In genomic region chr3:65638301-65638700, GRCh38 we compare ENCODE assay signal across 33 cellular contexts.
"Had no signal": no experiment of that assay in that cellular context is flagged by ENCODE, and none has a peak within 500 bp of the region (broad histone marks: within the 10 kb centered on the region; RNA-seq: fewer than 3 reads in every experiment).

No MANE protein-coding gene starts in this region.

- H3K9me3 Mint-ChIP-seq: activated B cell treated with CpG ODN at 0.5 μM for 24 hours; activated naive CD4-positive, alpha-beta T cell treated with anti-CD3 and anti-CD28 coated beads, Interleukin-2, amount 50 U/mL, for 24 hours; brain had no signal

- FAIRE-seq: TTC549 had no signal

- H3K9me3 ChIP-seq: ascending aorta had no signal

- H3K27ac ChIP-seq: ascending aorta, VCaP had no signal

- H3K4me1 Mint-ChIP-seq: activated B cell treated with CpG ODN at 0.5 μM for 24 hours; activated CD4-positive, alpha-beta memory T cell treated with anti-CD3 and anti-CD28 coated beads, Interleukin-2, amount 10 ng/mL, durations not matched to agents 7 days and 5 days; activated CD4-positive, alpha-beta T cell treated with anti-CD3 and anti-CD28 coated beads, Interleukin-2, amount 10 ng/mL, durations not matched to agents 7 days and 5 days; activated CD8-positive, alpha-beta memory T cell treated with anti-CD3 and anti-CD28 coated beads, Interleukin-2, amount 10 ng/mL, durations not matched to agents 7 days and 5 days; activated naive CD4-positive, alpha-beta T cell treated with anti-CD3 and anti-CD28 coated beads, Interleukin-2, amount 10 ng/mL, durations not matched to agents 7 days and 5 days; activated naive CD4-positive, alpha-beta T cell treated with anti-CD3 and anti-CD28 coated beads, Interleukin-2, amount 50 U/mL, for 24 hours; activated naive CD8-positive, alpha-beta T cell treated with anti-CD3 and anti-CD28 coated beads, Interleukin-2, amount 10 ng/mL, durations not matched to agents 7 days and 5 days; activated naive CD8-positive, alpha-beta T cell treated with anti-CD3 and anti-CD28 coated beads, Interleukin-2, amount 50 U/mL, for 24 hours had no signal

- H3K27me3 ChIP-seq: ascending aorta had no signal

- H3K4me3 Mint-ChIP-seq: activated B cell treated with CpG ODN at 0.5 μM for 24 hours; activated CD4-positive, alpha-beta memory T cell treated with anti-CD3 and anti-CD28 coated beads, Interleukin-2, amount 10 ng/mL, durations not matched to agents 7 days and 5 days; activated CD4-positive, alpha-beta T cell treated with anti-CD3 and anti-CD28 coated beads, Interleukin-2, amount 10 ng/mL, durations not matched to agents 7 days and 5 days; activated CD8-positive, alpha-beta memory T cell treated with anti-CD3 and anti-CD28 coated beads, Interleukin-2, amount 10 ng/mL, durations not matched to agents 7 days and 5 days; activated CD8-positive, alpha-beta T cell treated with anti-CD3 and anti-CD28 coated beads, Interleukin-2, amount 10 ng/mL, durations not matched to agents 7 days and 5 days; activated naive CD4-positive, alpha-beta T cell treated with anti-CD3 and anti-CD28 coated beads, Interleukin-2, amount 10 ng/mL, durations not matched to agents 7 days and 5 days; activated naive CD4-positive, alpha-beta T cell treated with anti-CD3 and anti-CD28 coated beads, Interleukin-2, amount 50 U/mL, for 24 hours; activated naive CD8-positive, alpha-beta T cell treated with anti-CD3 and anti-CD28 coated beads, Interleukin-2, amount 10 ng/mL, durations not matched to agents 7 days and 5 days; activated naive CD8-positive, alpha-beta T cell treated with anti-CD3 and anti-CD28 coated beads, Interleukin-2, amount 50 U/mL, for 24 hours; activated T-cell treated with anti-CD3 and anti-CD28 coated beads, Interleukin-2, amount 50 U/mL, for 24 hours; brain; T-helper 1 cell treated with Interleukin-12 subunit alpha and Interleukin-12 subunit beta and Interleukin-4 antibody, amounts not matched to agents 30 μg/mL and 1 μg/mL, for 36 hours; T-helper 2 cell treated with Interferon-gamma antibody and Interleukin-4, amounts not matched to agents 5 μg/mL and 100 μg/mL, for 36 hours had no signal

- H3K27ac Mint-ChIP-seq: activated B cell treated with CpG ODN at 0.5 μM for 24 hours; activated CD4-positive, alpha-beta memory T cell treated with anti-CD3 and anti-CD28 coated beads, Interleukin-2, amount 10 ng/mL, durations not matched to agents 7 days and 5 days; activated CD4-positive, alpha-beta T cell treated with anti-CD3 and anti-CD28 coated beads, Interleukin-2, amount 10 ng/mL, durations not matched to agents 7 days and 5 days; activated CD8-positive, alpha-beta memory T cell treated with anti-CD3 and anti-CD28 coated beads, Interleukin-2, amount 10 ng/mL, durations not matched to agents 7 days and 5 days; activated CD8-positive, alpha-beta T cell treated with anti-CD3 and anti-CD28 coated beads, Interleukin-2, amount 10 ng/mL, durations not matched to agents 7 days and 5 days; activated naive CD4-positive, alpha-beta T cell treated with anti-CD3 and anti-CD28 coated beads, Interleukin-2, amount 10 ng/mL, durations not matched to agents 7 days and 5 days; activated naive CD4-positive, alpha-beta T cell treated with anti-CD3 and anti-CD28 coated beads, Interleukin-2, amount 50 U/mL, for 24 hours; activated naive CD8-positive, alpha-beta T cell treated with anti-CD3 and anti-CD28 coated beads, Interleukin-2, amount 10 ng/mL, durations not matched to agents 7 days and 5 days; activated naive CD8-positive, alpha-beta T cell treated with anti-CD3 and anti-CD28 coated beads, Interleukin-2, amount 50 U/mL, for 24 hours; activated T-cell treated with anti-CD3 and anti-CD28 coated beads, Interleukin-2, amount 50 U/mL, for 24 hours; activated T-helper 2 cell treated with anti-CD3 and anti-CD28 coated beads, Interferon-gamma antibody, Interleukin-2, Interleukin-4, amounts not matched to agents 10 μg/mL and 5 μg/mL and 100 μg/mL, durations not matched to agents 14 hours and 24 hours and 36 hours; brain; T-helper 1 cell treated with Interleukin-12 subunit alpha and Interleukin-12 subunit beta and Interleukin-4 antibody, amounts not matched to agents 30 μg/mL and 1 μg/mL, for 36 hours; T-helper 2 cell treated with Interferon-gamma antibody and Interleukin-4, amounts not matched to agents 5 μg/mL and 100 μg/mL, for 36 hours had no signal

- H3K27me3 Mint-ChIP-seq: activated B cell treated with CpG ODN at 0.5 μM for 24 hours; activated CD4-positive, alpha-beta memory T cell treated with anti-CD3 and anti-CD28 coated beads, Interleukin-2, amount 10 ng/mL, durations not matched to agents 7 days and 5 days; activated CD4-positive, alpha-beta T cell treated with anti-CD3 and anti-CD28 coated beads, Interleukin-2, amount 10 ng/mL, durations not matched to agents 7 days and 5 days; activated CD8-positive, alpha-beta memory T cell treated with anti-CD3 and anti-CD28 coated beads, Interleukin-2, amount 10 ng/mL, durations not matched to agents 7 days and 5 days; activated naive CD4-positive, alpha-beta T cell treated with anti-CD3 and anti-CD28 coated beads, Interleukin-2, amount 10 ng/mL, durations not matched to agents 7 days and 5 days; activated naive CD4-positive, alpha-beta T cell treated with anti-CD3 and anti-CD28 coated beads, Interleukin-2, amount 50 U/mL, for 24 hours; activated naive CD8-positive, alpha-beta T cell treated with anti-CD3 and anti-CD28 coated beads, Interleukin-2, amount 10 ng/mL, durations not matched to agents 7 days and 5 days; activated naive CD8-positive, alpha-beta T cell treated with anti-CD3 and anti-CD28 coated beads, Interleukin-2, amount 50 U/mL, for 24 hours; activated T-cell treated with anti-CD3 and anti-CD28 coated beads, Interleukin-2, amount 50 U/mL, for 24 hours had no signal

- H3K4me3 ChIP-seq: ascending aorta had no signal

- ATAC-seq: activated CD8-positive, alpha-beta memory T cell treated with anti-CD3 and anti-CD28 coated beads, Interleukin-2, amount 10 ng/mL, durations not matched to agents 7 days and 5 days; activated CD8-positive, alpha-beta T cell treated with anti-CD3 and anti-CD28 coated beads, Interleukin-2, amount 10 ng/mL, durations not matched to agents 7 days and 5 days; activated naive CD8-positive, alpha-beta T cell treated with anti-CD3 and anti-CD28 coated beads, Interleukin-2, amount 50 U/mL, for 24 hours had no signal

- H3K36me3 ChIP-seq: ascending aorta had no signal

- H3K36me3 Mint-ChIP-seq: activated CD8-positive, alpha-beta memory T cell treated with anti-CD3 and anti-CD28 coated beads, Interleukin-2, amount 10 ng/mL, durations not matched to agents 7 days and 5 days; activated naive CD4-positive, alpha-beta T cell treated with anti-CD3 and anti-CD28 coated beads, Interleukin-2, amount 10 ng/mL, durations not matched to agents 7 days and 5 days; activated naive CD4-positive, alpha-beta T cell treated with anti-CD3 and anti-CD28 coated beads, Interleukin-2, amount 50 U/mL, for 24 hours; activated naive CD8-positive, alpha-beta T cell treated with anti-CD3 and anti-CD28 coated beads, Interleukin-2, amount 10 ng/mL, durations not matched to agents 7 days and 5 days; brain had no signal

- DNase-seq: activated B cell treated with CpG ODN at 0.5 μM for 24 hours; activated CD4-positive, alpha-beta memory T cell treated with anti-CD3 and anti-CD28 coated beads, Interleukin-2, amount 10 ng/mL, durations not matched to agents 7 days and 5 days; activated CD4-positive, alpha-beta T cell treated with anti-CD3 and anti-CD28 coated beads for 4 hours; activated CD4-positive, alpha-beta T cell treated with anti-CD3 and anti-CD28 coated beads, Interleukin-2, amount 10 ng/mL, durations not matched to agents 7 days and 5 days; activated CD4-positive, alpha-beta T cell treated with anti-CD3 and anti-CD28 coated beads, Interleukin-2, amount 50 U/mL, for 48 hours; activated CD4-positive, CD25-positive, alpha-beta regulatory T cell treated with anti-CD3 and anti-CD28 coated beads, Interleukin-2, amount 50 U/mL, for 72 hours; activated CD8-positive, alpha-beta memory T cell treated with anti-CD3 and anti-CD28 coated beads for 24 hours; activated CD8-positive, alpha-beta memory T cell treated with anti-CD3 and anti-CD28 coated beads, Interleukin-2, amount 10 ng/mL, durations not matched to agents 7 days and 5 days; activated CD8-positive, alpha-beta memory T cell treated with anti-CD3 and anti-CD28 coated beads, Interleukin-2, amount 50 U/mL, for 48 hours; activated CD8-positive, alpha-beta T cell treated with anti-CD3 and anti-CD28 coated beads, Interleukin-2, amount 10 ng/mL, durations not matched to agents 7 days and 5 days; activated effector memory CD4-positive, alpha-beta T cell treated with Interleukin-2 at 50 U/mL for 16 hours; activated gamma-delta T cell; activated naive CD4-positive, alpha-beta T cell treated with anti-CD3 and anti-CD28 coated beads, Interleukin-2, amount 10 ng/mL, durations not matched to agents 7 days and 5 days; activated naive CD4-positive, alpha-beta T cell treated with Interleukin-2 at 50 U/mL for 16 hours; activated naive CD8-positive, alpha-beta T cell treated with anti-CD3 and anti-CD28 coated beads, Interleukin-2, amount 10 ng/mL, durations not matched to agents 7 days and 5 days; activated naive CD8-positive, alpha-beta T cell treated with anti-CD3 and anti-CD28 coated beads, Interleukin-2, amount 50 U/mL, for 24 hours; activated T-cell treated with anti-CD3 and anti-CD28 coated beads, Interleukin-2, amount 50 U/mL, for 24 hours; activated T-cell treated with anti-CD3 and anti-CD28 coated beads, Interleukin-2, amount 50 U/mL, for 48 hours; amygdala; anterior cingulate cortex; central memory CD4-positive, alpha-beta T cell; SW 1271; T-helper 1 cell; T-helper 2 cell; T-helper 9 cell had no signal
